Comparison of ENCODE assay signal across 8 cellular contexts in genomic region chr5:140639093-140639821, GRCh38. TPM values are rescaled to one million over a fixed set of nuclear protein-coding genes. Genes with fewer than 3 reads are reported as not detected.
DNase-seq lines count a peak whose midpoint lies in the region; ATAC-seq and TF ChIP-seq lines count a peak whose summit lies in the region.

TMCO6 (plus strand) TSS chr5:140639451; CDS start chr5:140639528, 77 bp downstream.

- H3K27me3 Mint-ChIP-seq in Caco-2 (ENCODE audit: insufficient read depth, unreplicated experiment) = no peaks in the 10 kb centered on the region
- no peaks in the 10 kb centered on the region for H3K27me3 Mint-ChIP-seq in activated CD8-positive, alpha-beta memory T cell treated with anti-CD3 and anti-CD28 coated beads, Interleukin-2, amount 10 ng/mL, durations not matched to agents 7 days and 5 days

- BruUV-seq in Caco-2 (replicated peaks; lab: Mats Ljungman, UMichigan) = no TSS peak

- H3K4me3 ChIP-seq in Caco-2 (ENCODE audit: low read depth, low read length) (peak within 1 kb of the TSS; percentile 96), endocrine pancreas (ENCODE audit: control insufficient read depth, insufficient read depth, low read length) (peak within 1 kb of the TSS; percentile 52), mesodermal cell (ENCODE audit: extremely low read depth, insufficient read depth, low read length, poor library complexity, severe bottlenecking) (peak within 1 kb of the TSS; percentile 72)

- H3K9me3 ChIP-seq in Caco-2 (no peaks in the 10 kb centered on the region), endocrine pancreas (ENCODE audit: control insufficient read depth, low read length) (no peaks in the 10 kb centered on the region), mesodermal cell (ENCODE audit: control insufficient read depth, low read length) (no peaks in the 10 kb centered on the region)

- H3K4me1 Mint-ChIP-seq in Caco-2 (ENCODE audit: low read depth, unreplicated experiment) = peaks cover 27% of the 10 kb centered on the region
- peaks cover 45% of the 10 kb centered on the region for H3K4me1 Mint-ChIP-seq in activated CD8-positive, alpha-beta memory T cell treated with anti-CD3 and anti-CD28 coated beads, Interleukin-2, amount 10 ng/mL, durations not matched to agents 7 days and 5 days

- no peaks in the 10 kb centered on the region for H3K27me3 ChIP-seq in Caco-2 (replicated peaks; ENCODE audit: control insufficient read depth, insufficient read depth, low read length)
- no peaks in the 10 kb centered on the region for H3K27me3 ChIP-seq in endocrine pancreas (ENCODE audit: control insufficient read depth, insufficient read depth, low read length)

- peak; percentile 74 to 77 for TF ChIP-seq CTCF in Caco-2 (IDR thresholded peaks at IDR 0.05; ENCODE audit: insufficient read depth in 1 of 2, low read depth in 1 of 2, low read length in 1 of 2, severe bottlenecking in 1 of 2, unreplicated experiment in 1 of 2)

- WGBS in mesodermal cell (ENCODE audit: insufficient coverage in 2 of 2), 2 experiments = 13 to 14% methylated on average over 28 to 33 of the region's 57 CpGs

- POLR2A ChIA-PET in Caco-2 (lab: Charles Lee) = interaction anchor here (0.6 to 2.7 kb wide), 9 partner anchors 8 to 236 kb away, joined by 3 to 26 read pairs (median 4); partner anchors contain the start of genes EIF4EBP3, IK, NDUFA2 and SRA1

- CTCF ChIA-PET in Caco-2 (lab: Charles Lee) = interaction anchor here (0.6 to 2.9 kb wide), 3 partner anchors 8 to 1297 kb away, joined by 3 to 10 read pairs (median 5); partner anchors contain the start of genes EIF4EBP3, IK and NDUFA2
- CTCF ChIA-PET in activated CD8-positive, alpha-beta memory T cell treated with anti-CD3 and anti-CD28 coated beads, Interleukin-2, amount 10 ng/mL, durations not matched to agents 7 days and 5 days (lab: Charles Lee) = interaction anchor here (0.6 to 5.6 kb wide), 14 partner anchors 8 to 280 kb away, joined by 3 to 34 read pairs (median 4); partner anchors contain the start of genes EIF4EBP3, IK and NDUFA2

- H3K4me1 ChIP-seq in Caco-2 (peaks cover 17% of the 10 kb centered on the region), endocrine pancreas (ENCODE audit: control insufficient read depth, insufficient read depth, low read length) (no peaks in the 10 kb centered on the region), mesodermal cell (ENCODE audit: control insufficient read depth, insufficient read depth, low read length, poor library complexity, severe bottlenecking) (peaks cover 9% of the 10 kb centered on the region)

- peak; percentile 85 for ATAC-seq in GM21367 (IDR thresholded peaks at IDR 0.05; ENCODE audit: unreplicated experiment)
- ATAC-seq in activated CD8-positive, alpha-beta memory T cell treated with anti-CD3 and anti-CD28 coated beads, Interleukin-2, amount 10 ng/mL, durations not matched to agents 7 days and 5 days = peak; percentile 96

- H3K27ac Mint-ChIP-seq in Caco-2 (ENCODE audit: unreplicated experiment) = peak within 1 kb of the TSS; percentile 96
- H3K27ac Mint-ChIP-seq in activated CD8-positive, alpha-beta memory T cell treated with anti-CD3 and anti-CD28 coated beads, Interleukin-2, amount 10 ng/mL, durations not matched to agents 7 days and 5 days = peak within 1 kb of the TSS; percentile 98

- H3K27ac ChIP-seq in mesodermal cell (ENCODE audit: low read depth, low read length, severe bottlenecking) = peak within 1 kb of the TSS; percentile 69

- H3K9ac ChIP-seq in endocrine pancreas (ENCODE audit: control insufficient read depth, insufficient read depth, low read length) = peak within 1 kb of the TSS; percentile 74

- peak; percentile 97 to 98 for DNase-seq in Caco-2
- DNase-seq in HUDEP-2 (lab: John Stamatoyannopoulos, UW; ENCODE audit: unreplicated experiment in 76 of 76) = peak in 75 of 76 experiments; percentile 23 to 98 (median 94)
- DNase-seq in NOMO-1 treated with dmso at 0.1 percent for 144 hours (lab: John Stamatoyannopoulos, UW; ENCODE audit: unreplicated experiment) = peak; percentile 96
- DNase-seq in activated CD8-positive, alpha-beta memory T cell treated with anti-CD3 and anti-CD28 coated beads, Interleukin-2, amount 10 ng/mL, durations not matched to agents 7 days and 5 days = peak; percentile 98
- peak; percentile 92 for DNase-seq in stimulated activated CD8-positive, alpha-beta memory T cell treated with anti-CD3 and anti-CD28 coated beads, Interleukin-15, amount 100 ng/mL, for 4 hours (ENCODE audit: low read depth in 2 of 2)

- intact Hi-C loops in Caco-2 (cut with micrococcal nuclease; ENCODE audit: unreplicated experiment) = loop anchor here (1.0 to 5.0 kb wide), 10 partner anchors 8 to 282 kb away; partner anchors contain the start of genes ANKHD1, APBB3, EIF4EBP3 and IK

- peaks cover 35% of the 10 kb centered on the region for H3K36me3 Mint-ChIP-seq in Caco-2 (ENCODE audit: insufficient read depth, unreplicated experiment)
- H3K36me3 Mint-ChIP-seq in activated CD8-positive, alpha-beta memory T cell treated with anti-CD3 and anti-CD28 coated beads, Interleukin-2, amount 10 ng/mL, durations not matched to agents 7 days and 5 days = peaks cover 8% of the 10 kb centered on the region

- peaks cover 4% of the 10 kb centered on the region; the same call in 1 of the 2 replicates for H3K36me3 ChIP-seq in Caco-2 (ENCODE audit: control insufficient read depth, insufficient read depth, low read length)
- no peaks in the 10 kb centered on the region for H3K36me3 ChIP-seq in endocrine pancreas (ENCODE audit: control insufficient read depth, insufficient read depth, low read length)
- peaks cover 21% of the 10 kb centered on the region for H3K36me3 ChIP-seq in mesodermal cell (ENCODE audit: control insufficient read depth, insufficient read depth, low read length)

- H3K4me3 Mint-ChIP-seq in Caco-2 (ENCODE audit: unreplicated experiment) = peak within 1 kb of the TSS; percentile 83
- peak within 1 kb of the TSS; percentile 94 for H3K4me3 Mint-ChIP-seq in activated CD8-positive, alpha-beta memory T cell treated with anti-CD3 and anti-CD28 coated beads, Interleukin-2, amount 10 ng/mL, durations not matched to agents 7 days and 5 days

- H3K9me3 Mint-ChIP-seq in Caco-2 (ENCODE audit: unreplicated experiment) = no peaks in the 10 kb centered on the region
- H3K9me3 Mint-ChIP-seq in activated CD8-positive, alpha-beta memory T cell treated with anti-CD3 and anti-CD28 coated beads, Interleukin-2, amount 10 ng/mL, durations not matched to agents 7 days and 5 days (ENCODE audit: low read depth) = no peaks in the 10 kb centered on the region

RNA-seq across cellular contexts. Expression of gene TMCO6, which starts in this region (rescaled TPM):
- total RNA-seq in Caco-2 (2022) = 37.8 and 46.4 TPM in 2 replicates
- total RNA-seq in activated CD8-positive, alpha-beta memory T cell treated with anti-CD3 and anti-CD28 coated beads, Interleukin-2, amount 10 ng/mL, durations not matched to agents 7 days and 5 days = 10 to 100 TPM; 33.1 to 35.3 TPM
- 15.0 TPM for polyA plus RNA-seq in mesodermal cell (2013, experiment 1 of 2)
- polyA plus RNA-seq in mesodermal cell (2013, experiment 2 of 2) = 11.4 TPM

Comparison
In these comparisons a context has a peak if more than half of its experiments do, and no peak if none do; other contexts are left out.
1. Peak in every context shown above with its lines: DNase-seq, ATAC-seq, H3K4me3 ChIP-seq and H3K27ac ChIP-seq.